Comparison of ENCODE assay signal across 22 cellular contexts in the genomic region with DNA sequence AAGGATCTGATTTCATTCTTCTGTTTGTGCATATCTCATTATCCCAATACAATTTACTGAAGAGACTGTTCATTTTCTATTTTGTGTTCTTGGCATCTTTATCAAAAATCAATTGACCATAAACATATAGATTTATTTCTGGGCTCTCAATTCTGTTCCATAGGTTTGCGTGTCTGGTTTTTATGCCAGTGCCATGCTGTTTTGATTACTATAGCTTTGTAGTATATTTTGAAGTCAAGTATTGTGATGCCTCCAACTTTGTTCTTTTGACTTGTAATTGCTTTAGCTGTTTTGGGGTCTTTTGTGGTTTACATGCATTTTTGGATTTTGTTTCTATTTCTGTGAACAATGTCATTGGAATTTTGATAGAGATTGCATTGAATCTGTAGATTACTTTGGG.
DNase-seq lines count a peak whose midpoint lies in the region; ATAC-seq, FAIRE-seq and TF ChIP-seq lines count a peak whose summit lies in the region.
"Had no signal": no experiment of that assay in that cellular context is flagged by ENCODE, and none has a peak within 500 bp of the region (broad histone marks: within the 10 kb centered on the region; RNA-seq: fewer than 3 reads in every experiment).

No MANE protein-coding gene starts in this region.

- DNase-seq in HCT116 (ENCODE audit: low read depth, low spot score) (no peak), adipocyte (ENCODE audit: low read depth) (no peak), H1 (ENCODE audit: low read depth in 1 of 2, low spot score in 2 of 2) (no peak), ACHN (no peak), retina (no peak)
- DNase-seq: 8988T; AML-193; Caco-2; Calu3; CD4-positive, alpha-beta T cell; CD8-positive, alpha-beta T cell; DMS79 treated with DMSO at 0.1 percent for 48 hours; GF-D8 had no signal

- H3K9ac ChIP-seq in HCT116 (ENCODE audit: low read length): no peak overlapping the region
- H3K9ac ChIP-seq in adipocyte (ENCODE audit: low read length): no peak overlapping the region
- no peak overlapping the region for H3K9ac ChIP-seq in H1 (replicated peaks in 1 of 4; ENCODE audit: extremely low read depth in 1 of 4, low read depth in 3 of 4, low read length in 3 of 4)
- H3K9ac ChIP-seq: BLaER1 treated with 17β-estradiol and CSF1 and Interleukin-3, amounts not matched to agents 10 nM and 100 nM had no signal

- H3K79me1 ChIP-seq in H1 (ENCODE audit: low read depth, low read length): no peaks in the 10 kb centered on the region

- FAIRE-seq in H1 (lab: Jason Lieb, UNC): no peak
- FAIRE-seq: A204.1, D721Med, G401.6, GM12891, GM18507, GM19239 had no signal

- no peak overlapping the region for H2BK12ac ChIP-seq in H1 (ENCODE audit: low read depth, low read length)

- no peak for TF ChIP-seq EP300 in H1 (IDR thresholded peaks at IDR 0.05; ENCODE audit: borderline replicate concordance in 1 of 2, low read depth in 2 of 2, low read length in 2 of 2)

- TF ChIP-seq POLR2A in HCT116 (IDR thresholded peaks at IDR 0.05; ENCODE audit: borderline replicate concordance, extremely low read depth, insufficient read depth, insufficient read length) (no peak), H1 (IDR thresholded peaks at IDR 0.05; ENCODE audit: control extremely low read depth in 1 of 2, low read depth in 2 of 2, low read length in 2 of 2) (no peak)

- no peaks in the 10 kb centered on the region for H3K4me1 ChIP-seq in HCT116 (ENCODE audit: control insufficient read depth in 1 of 2, insufficient read depth in 2 of 2, low read length in 2 of 2)
- no peaks in the 10 kb centered on the region for H3K4me1 ChIP-seq in adipocyte (ENCODE audit: control insufficient read depth, insufficient read depth, low read length)
- peaks cover 0 to 12% (median 3%) of the 10 kb centered on the region in 4 experiments; a peak in 2 of 7 replicates for H3K4me1 ChIP-seq in H1 (replicated peaks in 1 of 4; ENCODE audit: control insufficient read depth in 3 of 4, insufficient read depth in 4 of 4, low read length in 3 of 4)
- H3K4me1 ChIP-seq: Caco-2 had no signal

- POLR2A ChIA-PET in HCT116 (lab: Charles Lee): no interaction called here
- POLR2A ChIA-PET in H1 (lab: Charles Lee; ENCODE audit: partially characterized antibody): no interaction called here

- H3K36me3 ChIP-seq in HCT116 (ENCODE audit: control insufficient read depth in 1 of 2, insufficient read depth in 2 of 2, low read length in 2 of 2) (no peaks in the 10 kb centered on the region), adipocyte (ENCODE audit: control insufficient read depth, insufficient read depth, low read length, severe bottlenecking) (no peaks in the 10 kb centered on the region), H1 (ENCODE audit: control insufficient read depth in 2 of 4, insufficient read depth in 4 of 4, low read length in 3 of 4) (no peaks in the 10 kb centered on the region)
- H3K36me3 ChIP-seq: BLaER1 treated with 17β-estradiol and CSF1 and Interleukin-3, amounts not matched to agents 10 nM and 100 nM had no signal

- H4K5ac ChIP-seq in H1 (ENCODE audit: insufficient read length, low read depth, low read length): no peak overlapping the region

- no peak overlapping the region for H3K14ac ChIP-seq in H1 (ENCODE audit: insufficient read length)

- H2BK5ac ChIP-seq in H1 (ENCODE audit: low read depth, low read length): no peak overlapping the region

- no peak overlapping the region for H4K91ac ChIP-seq in H1 (replicated peaks; ENCODE audit: insufficient read length, low read length)

- H3K18ac ChIP-seq in H1 (ENCODE audit: extremely low read depth, low read length): no peak overlapping the region

- H3K4ac ChIP-seq in H1 (replicated peaks; ENCODE audit: insufficient read length, low read depth, low read length): no peak overlapping the region

- H3K56ac ChIP-seq in H1 (replicated peaks; ENCODE audit: insufficient read length, low read depth, low read length): no peak overlapping the region

- H2AK5ac ChIP-seq in H1 (ENCODE audit: low read depth, low read length): no peak overlapping the region

- H2BK20ac ChIP-seq in H1 (ENCODE audit: low read length): no peak overlapping the region

- BruUV-seq in HCT116 (replicated peaks; lab: Mats Ljungman, UMichigan): no TSS peak

- no peaks in the 10 kb centered on the region for H3K9me2 ChIP-seq in HCT116 (ENCODE audit: insufficient read depth)

- H3K79me2 ChIP-seq in HCT116 (ENCODE audit: insufficient read depth, low read length): no peaks in the 10 kb centered on the region
- no peaks in the 10 kb centered on the region for H3K79me2 ChIP-seq in H1 (ENCODE audit: control insufficient read depth in 1 of 2, insufficient read depth in 2 of 2, low read length in 2 of 2)

- no peak overlapping the region for H3K23ac ChIP-seq in H1 (ENCODE audit: insufficient read length)

- H2AFZ ChIP-seq in HCT116 (ENCODE audit: low read depth, low read length, poor library complexity, severe bottlenecking) (no peak overlapping the region), H1 (ENCODE audit: low read length) (no peak overlapping the region)

- H3K27me3 ChIP-seq in HCT116 (ENCODE audit: insufficient read depth, low read length) (no peaks in the 10 kb centered on the region), adipocyte (replicated peaks; ENCODE audit: control insufficient read depth, insufficient read depth, low read length) (no peaks in the 10 kb centered on the region), H1 (replicated peaks in 1 of 4; ENCODE audit: control insufficient read depth in 3 of 4, extremely low read depth in 1 of 4, insufficient read depth in 3 of 4, low read length in 3 of 4) (no peaks in the 10 kb centered on the region)
- H3K27me3 ChIP-seq: BLaER1 treated with 17β-estradiol and CSF1 and Interleukin-3, amounts not matched to agents 10 nM and 100 nM had no signal

- intact Hi-C loops in HCT116 (cut with micrococcal nuclease): no loop called here

- TF ChIP-seq RAD21 in HCT116 (IDR thresholded peaks at IDR 0.05; ENCODE audit: low read depth) (no peak), H1 (IDR thresholded peaks at IDR 0.05 in 1 of 2, conservative IDR thresholded peaks at IDR 0.05 in 1 of 2; ENCODE audit: low read depth in 2 of 2, low read length in 2 of 2) (no peak)

- no peak overlapping the region for H4K8ac ChIP-seq in H1 (ENCODE audit: extremely low read depth, insufficient read depth, low read length)

- no peaks in the 10 kb centered on the region for H3K9me3 ChIP-seq in HCT116 (ENCODE audit: control insufficient read depth in 1 of 2, insufficient read depth in 1 of 2, low read depth in 1 of 2, low read length in 2 of 2)
- peaks cover 10% of the 10 kb centered on the region for H3K9me3 ChIP-seq in adipocyte (ENCODE audit: control insufficient read depth, low read length)
- peaks cover 3 to 4% of the 10 kb centered on the region in 2 experiments; a peak in 2 of 4 replicates for H3K9me3 ChIP-seq in H1 (ENCODE audit: insufficient read depth in 2 of 2, low read depth in 1 of 2, low read length in 1 of 2)

- H2BK15ac ChIP-seq in H1 (ENCODE audit: low read length): no peak overlapping the region

- H4K20me1 ChIP-seq in HCT116 (ENCODE audit: insufficient read depth) (no peaks in the 10 kb centered on the region), H1 (replicated peaks in 1 of 2; ENCODE audit: control insufficient read depth in 1 of 2, insufficient read depth in 2 of 2, low read length in 2 of 2) (no peaks in the 10 kb centered on the region)
- H4K20me1 ChIP-seq: BLaER1 treated with 17β-estradiol and CSF1 and Interleukin-3, amounts not matched to agents 10 nM and 100 nM had no signal

- in situ Hi-C loops in ACHN (cut with HindIII; ENCODE audit: low pct_ligation_motif_present, low pct_unique_long_range_greater_than_20kb, low sequenced_read_pairs): no loop called here

- H2BK120ac ChIP-seq in H1 (replicated peaks; ENCODE audit: low read depth, low read length): no peak overlapping the region

- no peak for ATAC-seq in HCT116
- no peak for ATAC-seq in GM18511 (IDR thresholded peaks at IDR 0.05; ENCODE audit: unreplicated experiment)
- ATAC-seq: CD8-positive, alpha-beta T cell had no signal

- RAD21 ChIA-PET in HCT116 (lab: Charles Lee; ENCODE audit: low non-redundant PET in 1 of 2, low total read pairs in 2 of 2, uncharacterized antibody in 2 of 2, unreplicated experiment in 2 of 2): no interaction called here

- TF ChIP-seq CTCF in HCT116 (IDR thresholded peaks at IDR 0.05 in 2 of 3, conservative IDR thresholded peaks at IDR 0.05 in 1 of 3; ENCODE audit: borderline replicate concordance in 1 of 3, insufficient read depth in 1 of 3, low read depth in 2 of 3, low read length in 2 of 3) (no peak), H1 (IDR thresholded peaks at IDR 0.05; ENCODE audit: control extremely low read depth in 1 of 3, insufficient read depth in 1 of 3, low read depth in 1 of 3, low read length in 3 of 3) (no peak)

- H3K23me2 ChIP-seq in H1 (ENCODE audit: low read depth, low read length): no peaks in the 10 kb centered on the region

- no peak overlapping the region for H3K4me3 ChIP-seq in HCT116 (replicated peaks in 1 of 2; ENCODE audit: low read depth in 1 of 2, low read length in 2 of 2)
- peak overlapping the region; percentile 44 for H3K4me3 ChIP-seq in adipocyte (ENCODE audit: low read length)
- no peak overlapping the region for H3K4me3 ChIP-seq in H1 (ENCODE audit: extremely low read depth in 1 of 4, insufficient read depth in 2 of 4, low read depth in 3 of 4, low read length in 4 of 4)
- H3K4me3 ChIP-seq: BLaER1 treated with 17β-estradiol and CSF1 and Interleukin-3, amounts not matched to agents 10 nM and 100 nM had no signal

- CTCF ChIA-PET in HCT116 (lab: Charles Lee) (no interaction called here), H1 (lab: Charles Lee; ENCODE audit: partially characterized antibody) (no interaction called here)

- no peak overlapping the region for H3K27ac ChIP-seq in HCT116 (ENCODE audit: low read depth, low read length)
- H3K27ac ChIP-seq in H1 (ENCODE audit: low read depth, low read length): no peak overlapping the region
- H3K27ac ChIP-seq: BLaER1 treated with 17β-estradiol and CSF1 and Interleukin-3, amounts not matched to agents 10 nM and 100 nM; C4-2B had no signal

- 92% methylated on average over 1 of the region's 1 CpG; no CpG with 5 or more reads in 1 of the 2 experiments for WGBS in H1 (ENCODE audit: extremely low coverage in 1 of 2, insufficient coverage in 1 of 2, insufficient read length in 1 of 2, insufficient replicate concordance in 2 of 2, low coverage in 1 of 2, low lambda C conversion rate in 2 of 2, missing lambda C conversion rate in 1 of 2), 2 experiments

- H3K4me2 ChIP-seq in HCT116 (ENCODE audit: low read length): no peak overlapping the region
- H3K4me2 ChIP-seq in H1 (ENCODE audit: insufficient read depth in 1 of 2, low read depth in 2 of 2, low read length in 2 of 2): no peak overlapping the region
- H3K4me2 ChIP-seq: BLaER1 treated with 17β-estradiol and CSF1 and Interleukin-3, amounts not matched to agents 10 nM and 100 nM had no signal

TF ChIP-seq in HCT116, 20 proteins besides CTCF, POLR2A, EP300 and RAD21:
- 0 out of 2 replicates have a peak, but pooled peaks have one; percentile 14 for TF ChIP-seq CBX3 (IDR thresholded peaks at IDR 0.05; ENCODE audit: low read depth)
- no peak for TF ChIP-seq FOSL1 (IDR thresholded peaks at IDR 0.05; ENCODE audit: low read depth)

TF ChIP-seq in H1, 55 proteins besides CTCF, POLR2A, EP300 and RAD21 (continues in another document):
- TF ChIP-seq KDM1A (IDR thresholded peaks at IDR 0.05; ENCODE audit: borderline replicate concordance, low read length): peak; percentile 80
